Comparison of ENCODE assay signal across 10 cellular contexts in the genomic region with DNA sequence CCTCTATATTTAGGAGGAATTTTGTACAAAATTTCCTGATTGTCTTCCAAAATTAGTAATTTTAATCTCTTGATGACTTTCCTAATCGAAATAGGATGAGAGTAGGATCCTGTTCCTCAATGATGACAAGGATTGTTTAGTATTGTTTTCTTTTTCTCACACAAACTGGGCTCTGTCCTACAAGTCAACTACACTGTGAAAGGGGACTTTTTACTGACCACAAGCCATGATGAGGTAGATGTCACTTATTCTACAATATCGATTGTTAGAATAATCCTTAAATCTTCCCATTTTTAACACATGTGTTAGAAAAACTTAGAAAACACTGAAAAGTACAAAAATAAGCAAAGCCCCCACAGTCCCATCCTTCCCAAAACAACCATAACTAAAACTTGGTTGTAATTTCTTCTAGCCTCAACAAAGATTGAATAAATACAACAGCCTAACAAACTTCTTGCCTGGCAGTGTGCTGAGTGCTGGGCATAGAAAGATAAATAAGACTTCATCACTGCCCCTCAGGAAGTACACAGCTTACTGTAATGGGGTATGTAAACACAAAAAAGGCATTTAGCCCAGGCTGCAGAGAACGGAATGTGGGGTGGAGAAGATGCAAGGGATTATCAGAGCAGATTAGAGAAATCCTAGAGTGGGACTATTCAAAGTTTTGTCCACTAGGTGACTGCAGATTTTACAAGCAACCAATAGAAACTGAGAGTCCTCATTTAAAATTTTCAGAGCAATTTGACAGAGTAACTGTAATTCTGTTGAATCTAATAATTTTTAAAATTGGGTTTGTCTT. TPM values are rescaled to one million over a fixed set of nuclear protein-coding genes. Genes with fewer than 3 reads are reported as not detected.
DNase-seq lines count a peak whose midpoint lies in the region; ATAC-seq, FAIRE-seq and TF ChIP-seq lines count a peak whose summit lies in the region.
"Had no signal": no experiment of that assay in that cellular context is flagged by ENCODE, and none has a peak within 500 bp of the region (broad histone marks: within the 10 kb centered on the region; RNA-seq: fewer than 3 reads in every experiment).

No MANE protein-coding gene starts in this region.

- H3K9me3 ChIP-seq in AG04450 (ENCODE audit: control insufficient read depth, insufficient read depth, low read length) (no peaks in the 10 kb centered on the region; the same call in 1 of the 2 replicates), HepG2 (ENCODE audit: low read length) (no peaks in the 10 kb centered on the region)

- CTCF ChIA-PET in AG04450 (lab: Charles Lee), result interaction anchor here (1.4 kb wide), 1 partner anchor 12 kb away, joined by 3 read pairs; no protein-coding TSS in a partner anchor
- CTCF ChIA-PET in HEK293T (lab: Yijun Ruan, JAX), result interaction anchor here (0.5 kb wide), 1 partner anchor 74 kb away, joined by 4 read pairs; no protein-coding TSS in a partner anchor
- CTCF ChIA-PET in HepG2 (lab: Yijun Ruan, JAX; ENCODE audit: low intra/inter-chr PET ratio, low total read pairs), result interaction anchor here (1.5 kb wide), 1 partner anchor 123 kb away, joined by 3 read pairs; no protein-coding TSS in a partner anchor

- no peak for FAIRE-seq in HepG2 (lab: Jason Lieb, UNC)
- FAIRE-seq in frontal cortex (lab: Jason Lieb, UNC), result no peak

- TF ChIP-seq POLR2A in HepG2 (IDR thresholded peaks at IDR 0.05; ENCODE audit: insufficient read depth in 1 of 2, low read depth in 2 of 2, low read length in 2 of 2), result no peak

- H3K27me3 ChIP-seq in AG04450 (ENCODE audit: control insufficient read depth, insufficient read depth, low read length) (no peaks in the 10 kb centered on the region), HepG2 (ENCODE audit: control insufficient read depth in 1 of 2, insufficient read depth in 2 of 2, low read length in 2 of 2) (no peaks in the 10 kb centered on the region)
- H3K27me3 ChIP-seq: dorsolateral prefrontal cortex had no signal

- TF ChIP-seq CTCF in AG04450 (IDR thresholded peaks at IDR 0.05; ENCODE audit: low read depth, low read length), result peak; percentile 38
- 0 out of 2 replicates have a peak, but pooled peaks have one; percentile 12 for TF ChIP-seq CTCF in WI38 (IDR thresholded peaks at IDR 0.05; ENCODE audit: low read depth, low read length)
- no peak for TF ChIP-seq CTCF in HepG2 (CRISPR knock-in tag; IDR thresholded peaks at IDR 0.05)

- H3K4me1 ChIP-seq in HepG2 (ENCODE audit: insufficient read depth, low read length), result peaks cover 32% of the 10 kb centered on the region

- H3K4me3 ChIP-seq in AG04450 (ENCODE audit: low read depth, low read length) (no peak overlapping the region), WI38 (ENCODE audit: low read depth, low read length) (no peak overlapping the region), HepG2 (replicated peaks in 1 of 3; ENCODE audit: insufficient read depth in 1 of 3, low read depth in 2 of 3, low read length in 3 of 3) (no peak overlapping the region)

- in situ Hi-C loops in HepG2 (cut with HindIII; ENCODE audit: extremely low pct_ligation_motif_present, low pct_unique_long_range_greater_than_20kb), result no loop called here

- H3K9ac ChIP-seq in HepG2 (ENCODE audit: insufficient read depth, low read depth, low read length), result no peak overlapping the region

- H3K4me2 ChIP-seq in HepG2 (ENCODE audit: low read depth, low read length), result no peak overlapping the region

- TF ChIP-seq RAD21 in HepG2 (CRISPR knock-in tag; IDR thresholded peaks at IDR 0.05), result no peak

- POLR2A ChIA-PET in AG04450 (lab: Yijun Ruan, JAX) (interaction anchor here (2.3 kb wide), 1 partner anchor 36 kb away, joined by 27 read pairs; the partner anchor contains the start of gene TSC22D2), HEK293T (lab: Yijun Ruan, JAX) (interaction anchor here (1.0 to 2.0 kb wide), 3 partner anchors 12 to 39 kb away, joined by 3 to 11 read pairs (median 4); partner anchors contain the start of gene TSC22D2), HepG2 (lab: Yijun Ruan, JAX) (interaction anchor here (1.3 kb wide), 1 partner anchor 36 kb away, joined by 6 read pairs; no protein-coding TSS in a partner anchor)

- ATAC-seq in HepG2, result peak; percentile 86

- no peaks in the 10 kb centered on the region for H4K20me1 ChIP-seq in HepG2 (ENCODE audit: insufficient read depth, low read length)

- TF ChIP-seq EP300 in HepG2 (IDR thresholded peaks at IDR 0.05; ENCODE audit: low read depth in 2 of 2, low read length in 2 of 2) (peak in 1 of 2 experiments; percentile 46; a peak in 1 of 4 replicates), HepG2 (CRISPR knock-in tag; IDR thresholded peaks at IDR 0.05; ENCODE audit: borderline replicate concordance) (no peak)

- BruUV-seq in HepG2 (replicated peaks; lab: Mats Ljungman, UMichigan), result no TSS peak

- no peaks in the 10 kb centered on the region for H3K79me2 ChIP-seq in HepG2 (ENCODE audit: insufficient read depth, low read length)

- H3K27ac ChIP-seq in AG04450 (ENCODE audit: low read depth, low read length) (no peak overlapping the region), HepG2 (ENCODE audit: extremely low read length, insufficient read depth, low read length) (no peak overlapping the region)

- no peak overlapping the region for H2AFZ ChIP-seq in HepG2 (ENCODE audit: low read length)

- no peaks in the 10 kb centered on the region for H3K36me3 ChIP-seq in HepG2 (replicated peaks in 1 of 2; ENCODE audit: control insufficient read depth in 1 of 2, insufficient read depth in 2 of 2, low read length in 2 of 2)

- 62% methylated on average over 3 of the region's 3 CpGs for WGBS in HepG2 (ENCODE audit: low lambda C conversion rate)

- intact Hi-C loops in HepG2 (cut with micrococcal nuclease; ENCODE audit: unreplicated experiment), result loop anchor here (2.0 kb wide), 1 partner anchor 36 kb away; the partner anchor contains the start of gene TSC22D2

- DNase-seq in AG04450 (ENCODE audit: low read depth, low spot score) (no peak), HEK293T (ENCODE audit: extremely low spot score) (peak; percentile 22), HepG2 (ENCODE audit: low spot score) (peak; percentile 79), frontal cortex (ENCODE audit: low spot score in 2 of 2) (no peak), NCI-H146 (lab: John Stamatoyannopoulos, UW) (no peak), SHP77 (lab: John Stamatoyannopoulos, UW) (no peak)
- no peak for DNase-seq in activated CD8-positive, alpha-beta memory T cell treated with anti-CD3 and anti-CD28 coated beads for 24 hours
- DNase-seq: dorsolateral prefrontal cortex, NCI-H526 had no signal

TF ChIP-seq in HEK293T, 16 proteins besides CTCF, POLR2A, EP300 and RAD21:
- TF ChIP-seq ELF4 (IDR thresholded peaks at IDR 0.05) (no peak), L3MBTL2 (conservative IDR thresholded peaks at IDR 0.05) (no peak), ARNT (IDR thresholded peaks at IDR 0.05) (no peak), FOXK2 (IDR thresholded peaks at IDR 0.05) (no peak)

TF ChIP-seq in HepG2, 621 proteins besides CTCF, POLR2A, EP300 and RAD21 (continues in another document):
- TF ChIP-seq HMG20A (CRISPR knock-in tag; IDR thresholded peaks at IDR 0.05; ENCODE audit: borderline replicate concordance) (peak; percentile 39; the same call in 1 of the 2 replicates), GATAD2A (CRISPR knock-in tag; IDR thresholded peaks at IDR 0.05) (peak; percentile 35; the same call in 1 of the 2 replicates), FOXK1 (CRISPR knock-in tag; IDR thresholded peaks at IDR 0.05; ENCODE audit: borderline replicate concordance, low read depth) (peak; percentile 25; the same call in 1 of the 2 replicates)

RNA-seq across cellular contexts. Expression of gene TSC22D2, which starts 35.6 kb away (rescaled TPM):
- polyA plus RNA-seq in AG04450 (2011; rRNA removed), result 28.4 and 29.3 TPM in 2 replicates
- polyA minus RNA-seq in AG04450 (2011; rRNA and poly(A)+ RNA removed), result 62.4 and 71.9 TPM in 2 replicates
- 8.2 and 11.5 TPM in 2 replicates for total RNA-seq in HepG2 (2016; rRNA removed; fragmentation: Illumina TruSeq; extraction: Trizol)
- total RNA-seq in HepG2 (2016; cell fraction: cytosol; rRNA removed; fragmentation: Illumina TruSeq; extraction: Trizol; ENCODE audit: low read depth), result 0.79 and 0.81 TPM in 2 replicates
- total RNA-seq in HepG2 (2016; cell fraction: insoluble cytoplasmic fraction; rRNA removed; fragmentation: Illumina TruSeq; extraction: Trizol), result 7.1 and 9.7 TPM in 2 replicates
- total RNA-seq in HepG2 (2016; cell fraction: membrane; rRNA removed; fragmentation: Illumina TruSeq; extraction: Trizol), result 3.6 TPM in 2 replicates
- 16.7 and 18.7 TPM in 2 replicates for total RNA-seq in HepG2 (2016; cell fraction: nucleus; rRNA removed; fragmentation: Illumina TruSeq; extraction: Trizol)
- polyA plus RNA-seq in HepG2 (2011; rRNA removed), result 4.6 and 5.5 TPM in 2 replicates
- 1.6 and 2.1 TPM in 2 replicates for polyA plus RNA-seq in HepG2 (2011; cell fraction: cytosol; rRNA removed)
- polyA plus RNA-seq in HepG2 (2011; cell fraction: nucleus; rRNA removed), result 4.8 and 5.0 TPM in 2 replicates
- polyA plus RNA-seq in HepG2 (2012), result 9.0 and 10.8 TPM in 2 replicates
- 0.38 and 0.61 TPM in 2 replicates for polyA plus RNA-seq in HepG2 (2016; cell fraction: cytosol; fragmentation: Illumina TruSeq; extraction: Trizol; ENCODE audit: low read depth)
- polyA plus RNA-seq in HepG2 (2016; cell fraction: insoluble cytoplasmic fraction; fragmentation: Illumina TruSeq; extraction: Trizol; ENCODE audit: low read depth), result 11.1 and 16.7 TPM in 2 replicates
- 2.5 and 3.1 TPM in 2 replicates for polyA plus RNA-seq in HepG2 (2016; cell fraction: membrane; fragmentation: Illumina TruSeq; extraction: Trizol; ENCODE audit: low read depth)
- 24.7 and 29.1 TPM in 2 replicates for polyA plus RNA-seq in HepG2 (2016; cell fraction: nucleus; fragmentation: Illumina TruSeq; extraction: Trizol; ENCODE audit: insufficient read depth, low read depth)
- polyA minus RNA-seq in HepG2 (2011; rRNA and poly(A)+ RNA removed; ENCODE audit: low replicate concordance), result 5.0 and 13.7 TPM in 2 replicates
- polyA minus RNA-seq in HepG2 (2011; cell fraction: cytosol; rRNA and poly(A)+ RNA removed), result 10.4 and 11.1 TPM in 2 replicates
- 44.8 and 57.3 TPM in 2 replicates for polyA minus RNA-seq in HepG2 (2011; cell fraction: nucleus; rRNA and poly(A)+ RNA removed)
- 11.0 TPM for total RNA-seq in frontal cortex

Comparison
In these comparisons a context has a peak if more than half of its experiments do, and no peak if none do; other contexts are left out.
1. DNase-seq: peak in HEK293T (single experiment) and HepG2 (single experiment); none in AG04450 (single experiment), frontal cortex (0 of 2), NCI-H146 (single experiment), activated CD8-positive, alpha-beta memory T cell treated with anti-CD3 and anti-CD28 coated beads for 24 hours (single experiment) and SHP77 (0 of 2).